In genomic region chr11:8018742-8019631, GRCh38 we compare ENCODE assay signal across 8 cellular contexts. TPM values are rescaled to one million over a fixed set of nuclear protein-coding genes. Genes with fewer than 3 reads are reported as not detected.
DNase-seq lines count a peak whose midpoint lies in the region; ATAC-seq and TF ChIP-seq lines count a peak whose summit lies in the region.

No MANE protein-coding gene starts in this region.

- TF ChIP-seq CTCF in GM20000 (IDR thresholded peaks at IDR 0.05; ENCODE audit: extremely low read depth, missing control alignments) (no peak), fibroblast of the aortic adventitia (IDR thresholded peaks at IDR 0.05; ENCODE audit: insufficient read depth, low read length) (no peak)

- peaks cover 0 to 1% (median 0%) of the 10 kb centered on the region in 7 donors for H3K9me3 Mint-ChIP-seq in naive B cell
- H3K9me3 Mint-ChIP-seq in stimulated activated memory B cell treated with anti-CD40 and anti-IgM and Interleukin-4, amounts not matched to agents 10 μg/mL and 1 μg/mL and 100 μg/mL, for 72 hours = no peaks in the 10 kb centered on the region

- H3K36me3 Mint-ChIP-seq in naive B cell = peaks cover 0 to 8% of the 10 kb centered on the region in 2 donors
- H3K36me3 Mint-ChIP-seq in stimulated activated memory B cell treated with anti-CD40 and anti-IgM and Interleukin-4, amounts not matched to agents 10 μg/mL and 1 μg/mL and 100 μg/mL, for 72 hours = no peaks in the 10 kb centered on the region

- H3K27ac Mint-ChIP-seq in naive B cell = peak overlapping the region; percentile 57 to 97 (median 82)
- peak overlapping the region; percentile 44 for H3K27ac Mint-ChIP-seq in stimulated activated memory B cell treated with anti-CD40 and anti-IgM and Interleukin-4, amounts not matched to agents 10 μg/mL and 1 μg/mL and 100 μg/mL, for 72 hours

- peak overlapping the region; percentile 73 for H3K4me3 ChIP-seq in fibroblast of the aortic adventitia (ENCODE audit: low read depth, low read length)

- DNase-seq in GM20000 (ENCODE audit: low spot score) = peak; percentile 75
- peak; percentile 67 for DNase-seq in NCI-H748 treated with DMSO at 0.1 percent for 48 hours (lab: John Stamatoyannopoulos, UW)
- peak; percentile 60 for DNase-seq in activated effector memory CD4-positive, alpha-beta T cell treated with Interleukin-2 at 50 U/mL for 16 hours
- DNase-seq in fibroblast of the aortic adventitia (ENCODE audit: low read depth) = peak; percentile 67
- peak; percentile 54 for DNase-seq in naive B cell
- no peak for DNase-seq in NCI-H2107 (lab: John Stamatoyannopoulos, UW)
- no peak for DNase-seq in NOMO-1 treated with dmso at 0.1 percent for 144 hours (lab: John Stamatoyannopoulos, UW; ENCODE audit: unreplicated experiment)

- peak overlapping the region; percentile 75 to 90 (median 84) for H3K4me3 Mint-ChIP-seq in naive B cell
- H3K4me3 Mint-ChIP-seq in stimulated activated memory B cell treated with anti-CD40 and anti-IgM and Interleukin-4, amounts not matched to agents 10 μg/mL and 1 μg/mL and 100 μg/mL, for 72 hours = peak overlapping the region; percentile 81

- peaks cover 52 to 70% (median 62%) of the 10 kb centered on the region in 3 donors for H3K27me3 Mint-ChIP-seq in naive B cell
- H3K27me3 Mint-ChIP-seq in stimulated activated memory B cell treated with anti-CD40 and anti-IgM and Interleukin-4, amounts not matched to agents 10 μg/mL and 1 μg/mL and 100 μg/mL, for 72 hours = peaks cover 35% of the 10 kb centered on the region

- peak; percentile 78 to 80 for ATAC-seq in naive B cell (ENCODE audit: low read depth in 2 of 2)
- peak; percentile 71 for ATAC-seq in stimulated activated memory B cell treated with anti-CD40 and anti-IgM and Interleukin-4, amounts not matched to agents 10 μg/mL and 1 μg/mL and 100 μg/mL, for 72 hours

- H3K4me1 Mint-ChIP-seq in naive B cell = peaks cover 11 to 15% (median 12%) of the 10 kb centered on the region in 3 donors
- peaks cover 14% of the 10 kb centered on the region for H3K4me1 Mint-ChIP-seq in stimulated activated memory B cell treated with anti-CD40 and anti-IgM and Interleukin-4, amounts not matched to agents 10 μg/mL and 1 μg/mL and 100 μg/mL, for 72 hours

RNA-seq across cellular contexts. Expression of gene EIF3F, which starts 31.9 kb away (rescaled TPM):
- 196 and 334 TPM in 2 replicates for total RNA-seq in fibroblast of the aortic adventitia (ENCODE audit: low replicate concordance)
- polyA plus RNA-seq in naive B cell (ENCODE audit: low read depth in 6 of 6) = 100 to 1,000 TPM; 384 to 508 (median 420) TPM

RNA-seq across cellular contexts. Expression of gene NLRP10, which starts 53.7 kb away (rescaled TPM):
- 1.7 and 6.8 TPM in 2 replicates for total RNA-seq in fibroblast of the aortic adventitia (ENCODE audit: low replicate concordance)
- polyA plus RNA-seq in naive B cell (ENCODE audit: low read depth in 6 of 6) = not detected

Comparison
In these comparisons a context has a peak if more than half of its experiments do, and no peak if none do; other contexts are left out.
1. DNase-seq: peak in GM20000 (single experiment), NCI-H748 treated with DMSO at 0.1 percent for 48 hours (single experiment), activated effector memory CD4-positive, alpha-beta T cell treated with Interleukin-2 at 50 U/mL for 16 hours (single experiment), fibroblast of the aortic adventitia (single experiment) and naive B cell (single experiment); none in NCI-H2107 (single experiment) and NOMO-1 treated with dmso at 0.1 percent for 144 hours (single experiment).